In genomic region chr20:24838551-24839530, GRCh38 we compare ENCODE assay signal across 14 cellular contexts.
DNase-seq lines count a peak whose midpoint lies in the region; ATAC-seq, FAIRE-seq and TF ChIP-seq lines count a peak whose summit lies in the region.
"Had no signal": no experiment of that assay in that cellular context is flagged by ENCODE, and none has a peak within 500 bp of the region (broad histone marks: within the 10 kb centered on the region; RNA-seq: fewer than 3 reads in every experiment).

No MANE protein-coding gene starts in this region.

- ATAC-seq in left cardiac atrium, result no peak
- ATAC-seq in GM18502 (IDR thresholded peaks at IDR 0.05; ENCODE audit: poor library complexity, unreplicated experiment), result no peak
- ATAC-seq: stimulated activated naive B cell treated with anti-CD40 and anti-IgM and Interleukin-4, amounts not matched to agents 10 μg/mL and 1 μg/mL and 100 μg/mL, for 72 hours had no signal

- peaks cover 9% of the 10 kb centered on the region; the same call in 1 of the 2 replicates for H3K27me3 ChIP-seq in OCI-LY3 (ENCODE audit: low read depth, low read length)

- no peaks in the 10 kb centered on the region for H3K36me3 ChIP-seq in OCI-LY3 (replicated peaks; ENCODE audit: low read depth, low read length)

- no peak overlapping the region for H3K27ac ChIP-seq in OCI-LY3 (ENCODE audit: low read length)

- no peaks in the 10 kb centered on the region for H4K20me1 ChIP-seq in OCI-LY3 (ENCODE audit: insufficient read depth, low read length)

- no peak for TF ChIP-seq CTCF in OCI-LY3 (IDR thresholded peaks at IDR 0.05; ENCODE audit: low read depth, low read length)

- peak overlapping the region; percentile 55 for H3K4me2 ChIP-seq in OCI-LY3 (ENCODE audit: low read length)

- DNase-seq in Ammon's horn (ENCODE audit: low spot score) (peak; percentile 20), GM18507 (ENCODE audit: extremely low spot score, insufficient read length, low read depth) (peak; percentile 29), inferior parietal cortex (ENCODE audit: extremely low spot score) (peak; percentile 50), left cardiac atrium (no peak), SIG-M5 treated with dmso at 0.1 percent for 504 hours (lab: John Stamatoyannopoulos, UW; ENCODE audit: unreplicated experiment) (no peak)
- no peak for DNase-seq in activated CD4-positive, CD25-positive, alpha-beta regulatory T cell treated with anti-CD3 and anti-CD28 coated beads, Interleukin-2, amount 50 U/mL, for 72 hours
- DNase-seq: activated T-cell treated with anti-CD3 and anti-CD28 coated beads, Interleukin-2, amount 50 U/mL, for 1 hour; head of caudate nucleus; NCI-H774; nucleus accumbens; stimulated activated naive B cell treated with anti-CD40 and anti-IgM and Interleukin-4, amounts not matched to agents 10 μg/mL and 1 μg/mL and 100 μg/mL, for 72 hours had no signal

- no peak overlapping the region for H2AFZ ChIP-seq in OCI-LY3 (ENCODE audit: low read depth, low read length)

- no peak overlapping the region for H3K9ac ChIP-seq in OCI-LY3 (ENCODE audit: low read length)

- no peak overlapping the region for H3K4me3 ChIP-seq in OCI-LY3 (ENCODE audit: low read length)

- H3K4me1 ChIP-seq in OCI-LY3 (ENCODE audit: low read length), result peaks cover 59% of the 10 kb centered on the region

- H3K79me2 ChIP-seq in OCI-LY3 (ENCODE audit: low read length), result no peaks in the 10 kb centered on the region

- intact Hi-C loops in left cardiac atrium (cut with DNase I), result no loop called here

- no peaks in the 10 kb centered on the region for H3K9me3 ChIP-seq in OCI-LY3 (ENCODE audit: insufficient read depth, low read length)

- peak; percentile 87 for FAIRE-seq in GM18507 (lab: Jason Lieb, UNC)
- FAIRE-seq: keratinocyte had no signal

Comparison
In these comparisons a context has a peak if more than half of its experiments do, and no peak if none do; other contexts are left out.
1. DNase-seq: peak in Ammon's horn (single experiment), GM18507 (single experiment) and inferior parietal cortex (single experiment); none in activated CD4-positive, CD25-positive, alpha-beta regulatory T cell treated with anti-CD3 and anti-CD28 coated beads, Interleukin-2, amount 50 U/mL, for 72 hours (single experiment), left cardiac atrium (single experiment) and SIG-M5 treated with dmso at 0.1 percent for 504 hours (single experiment).